Comparison of ENCODE assay signal across 9 cellular contexts in genomic region chr3:49722896-49723295, GRCh38. TPM values are rescaled to one million over a fixed set of nuclear protein-coding genes. Genes with fewer than 3 reads are reported as not detected.
A peak's percentile ranks its signal among the peaks of the same experiment; 100 is the strongest.
DNase-seq lines count a peak whose midpoint lies in the region; ATAC-seq, FAIRE-seq and TF ChIP-seq lines count a peak whose summit lies in the region.
"Had no signal": no experiment of that assay in that cellular context is flagged by ENCODE, and none has a peak within 500 bp of the region (broad histone marks: within the 10 kb centered on the region; RNA-seq: fewer than 3 reads in every experiment).

No MANE protein-coding gene starts in this region.

- no TSS peak for BruUV-seq in HepG2 (replicated peaks; lab: Mats Ljungman, UMichigan)

- H3K36me3 ChIP-seq in ascending aorta, result peaks cover 20 to 49% of the 10 kb centered on the region in 2 donors
- H3K36me3 ChIP-seq in HepG2 (replicated peaks in 1 of 2; ENCODE audit: control insufficient read depth in 1 of 2, insufficient read depth in 2 of 2, low read length in 2 of 2), result peaks cover 17 to 36% of the 10 kb centered on the region in 2 experiments
- H3K36me3 ChIP-seq in testis (ENCODE audit: low read depth, missing control alignments), result no peaks in the 10 kb centered on the region

- H3K27me3 Mint-ChIP-seq in activated CD4-positive, alpha-beta T cell treated with anti-CD3 and anti-CD28 coated beads for 36 hours, result no peaks in the 10 kb centered on the region

- peak overlapping the region; percentile 88 for H3K4me2 ChIP-seq in HepG2 (ENCODE audit: low read depth, low read length)

- no peak for TF ChIP-seq RAD21 in HepG2 (CRISPR knock-in tag; IDR thresholded peaks at IDR 0.05)

- H3K27ac ChIP-seq in ascending aorta (peak overlapping the region; percentile 93 to 97), HepG2 (ENCODE audit: extremely low read length, insufficient read depth, low read length) (peak overlapping the region; percentile 87), testis (peak overlapping the region; percentile 77 to 92), foreskin keratinocyte (no peak overlapping the region)

- H3K4me1 ChIP-seq in ascending aorta (peaks cover 19 to 24% of the 10 kb centered on the region in 2 donors), HepG2 (ENCODE audit: insufficient read depth, low read length) (peaks cover 21% of the 10 kb centered on the region), testis (peaks cover 25% of the 10 kb centered on the region), foreskin keratinocyte (no peaks in the 10 kb centered on the region)

- no peak; a peak in 1 of 4 replicates for TF ChIP-seq POLR2A in HepG2 (IDR thresholded peaks at IDR 0.05; ENCODE audit: insufficient read depth in 1 of 2, low read depth in 2 of 2, low read length in 2 of 2)
- TF ChIP-seq POLR2A in testis (IDR thresholded peaks at IDR 0.05), result no peak

- no peak for TF ChIP-seq CTCF in ascending aorta (IDR thresholded peaks at IDR 0.05)
- TF ChIP-seq CTCF in HepG2 (CRISPR knock-in tag; IDR thresholded peaks at IDR 0.05), result no peak
- no peak for TF ChIP-seq CTCF in testis (IDR thresholded peaks at IDR 0.05)
- TF ChIP-seq CTCF in foreskin keratinocyte (conservative IDR thresholded peaks at IDR 0.05), result no peak

- H3K9ac ChIP-seq in HepG2 (ENCODE audit: insufficient read depth, low read depth, low read length), result peak overlapping the region; percentile 95

- 80% methylated on average over 6 of the region's 8 CpGs for WGBS in HepG2 (ENCODE audit: low lambda C conversion rate)
- 56 to 67% methylated on average over 7 to 8 of the region's 8 CpGs for WGBS in testis, 2 donors

- H3K9me3 ChIP-seq in ascending aorta, result no peaks in the 10 kb centered on the region
- no peaks in the 10 kb centered on the region for H3K9me3 ChIP-seq in HepG2 (ENCODE audit: low read length)
- H3K9me3 ChIP-seq in testis, result no peaks in the 10 kb centered on the region

- CTCF ChIA-PET in activated CD4-positive, alpha-beta T cell treated with anti-CD3 and anti-CD28 coated beads for 36 hours (lab: Charles Lee), result interaction anchor here (0.6 to 1.5 kb wide), 3 partner anchors 79 to 665 kb away, joined by 3 to 5 read pairs (median 4); partner anchors contain the start of gene BSN
- CTCF ChIA-PET in HepG2 (lab: Yijun Ruan, JAX; ENCODE audit: low intra/inter-chr PET ratio, low total read pairs), result no interaction called here

- H3K79me2 ChIP-seq in HepG2 (ENCODE audit: insufficient read depth, low read length), result peaks cover 13% of the 10 kb centered on the region

- H3K27ac Mint-ChIP-seq in activated CD4-positive, alpha-beta T cell treated with anti-CD3 and anti-CD28 coated beads for 36 hours, result peak overlapping the region; percentile 86

- TF ChIP-seq EP300 in HepG2 (IDR thresholded peaks at IDR 0.05; ENCODE audit: low read depth in 2 of 2, low read length in 2 of 2) (no peak), HepG2 (CRISPR knock-in tag; IDR thresholded peaks at IDR 0.05; ENCODE audit: borderline replicate concordance) (no peak)

- H3K4me3 ChIP-seq in ascending aorta, result peak overlapping the region; percentile 86 to 98
- H3K4me3 ChIP-seq in HepG2 (replicated peaks in 1 of 3; ENCODE audit: insufficient read depth in 1 of 3, low read depth in 2 of 3, low read length in 3 of 3), result peak overlapping the region; percentile 80 to 100 (median 97); a peak in 5 of 6 replicates
- H3K4me3 ChIP-seq in testis, result peak overlapping the region; percentile 65 to 99

- peak overlapping the region; percentile 92 for H3K4me3 Mint-ChIP-seq in activated CD4-positive, alpha-beta T cell treated with anti-CD3 and anti-CD28 coated beads for 36 hours

- FAIRE-seq in HepG2 (lab: Jason Lieb, UNC), result no peak

- H3K9me3 Mint-ChIP-seq in activated CD4-positive, alpha-beta T cell treated with anti-CD3 and anti-CD28 coated beads for 36 hours (ENCODE audit: low read depth), result no peaks in the 10 kb centered on the region

- peaks cover 27% of the 10 kb centered on the region for H3K4me1 Mint-ChIP-seq in activated CD4-positive, alpha-beta T cell treated with anti-CD3 and anti-CD28 coated beads for 36 hours

- no peak for ATAC-seq in activated CD4-positive, alpha-beta T cell treated with anti-CD3 and anti-CD28 coated beads for 36 hours
- ATAC-seq in HepG2, result no peak
- ATAC-seq in foreskin keratinocyte, result no peak
- no peak for ATAC-seq in HG02678 (IDR thresholded peaks at IDR 0.05; ENCODE audit: unreplicated experiment)

- H2AFZ ChIP-seq in HepG2 (ENCODE audit: low read length), result no peak overlapping the region

- in situ Hi-C loops in HepG2 (cut with HindIII; ENCODE audit: extremely low pct_ligation_motif_present, low pct_unique_long_range_greater_than_20kb), result no loop called here

- intact Hi-C loops in activated CD4-positive, alpha-beta T cell treated with anti-CD3 and anti-CD28 coated beads for 36 hours (cut with DNase I, micrococcal nuclease), result loop anchor here (1.0 to 10.0 kb wide), 8 partner anchors 34 to 1006 kb away; partner anchors contain the start of genes MST1R (in 2 of the 2), GNAI2 (in 1 of the 2), HYAL3 (in 1 of the 2) and IFRD2 (in 1 of the 2)
- intact Hi-C loops in ascending aorta (cut with DNase I) (loop anchor here (1.0 to 10.0 kb wide), 2 partner anchors 34 to 132 kb away; partner anchors contain the start of genes MST1, RNF123 and TRAIP), HepG2 (cut with micrococcal nuclease; ENCODE audit: unreplicated experiment) (no loop called here), testis (cut with DNase I; ENCODE audit: low total_unique reads) (no loop called here)

- peaks cover 16% of the 10 kb centered on the region for H3K36me3 Mint-ChIP-seq in activated CD4-positive, alpha-beta T cell treated with anti-CD3 and anti-CD28 coated beads for 36 hours (ENCODE audit: low read depth)

- no peaks in the 10 kb centered on the region for H4K20me1 ChIP-seq in HepG2 (ENCODE audit: insufficient read depth, low read length)

- H3K27me3 ChIP-seq in ascending aorta (no peaks in the 10 kb centered on the region), HepG2 (ENCODE audit: control insufficient read depth in 1 of 2, insufficient read depth in 2 of 2, low read length in 2 of 2) (no peaks in the 10 kb centered on the region), testis (no peaks in the 10 kb centered on the region), foreskin keratinocyte (peaks cover 2% of the 10 kb centered on the region)

- no peak for DNase-seq in activated CD4-positive, alpha-beta T cell treated with anti-CD3 and anti-CD28 coated beads for 36 hours
- no peak for DNase-seq in activated CD4-positive, alpha-beta T cell treated with anti-CD3 and anti-CD28 coated beads, Interleukin-2, amount 50 U/mL, for 1 hour
- DNase-seq in ascending aorta (ENCODE audit: low spot score in 2 of 2), result no peak
- no peak for DNase-seq in HepG2 (ENCODE audit: low spot score)
- no peak for DNase-seq in testis
- DNase-seq in foreskin keratinocyte, result no peak
- DNase-seq in NCI-H1436 (lab: John Stamatoyannopoulos, UW), result no peak

- POLR2A ChIA-PET in activated CD4-positive, alpha-beta T cell treated with anti-CD3 and anti-CD28 coated beads for 36 hours (lab: Charles Lee), result interaction anchor here (1.7 kb wide), 1 partner anchor 22 kb away, joined by 4 read pairs; no protein-coding TSS in a partner anchor
- POLR2A ChIA-PET in HepG2 (lab: Yijun Ruan, JAX), result no interaction called here

RNA-seq across cellular contexts. Expression of gene GMPPB, which starts 0.9 kb away (rescaled TPM):
- total RNA-seq in activated CD4-positive, alpha-beta T cell treated with anti-CD3 and anti-CD28 coated beads for 36 hours, result 10 to 100 TPM; 21.0 to 32.1 TPM
- total RNA-seq in ascending aorta, result 16.4 TPM
- 21.7 and 23.1 TPM in 2 replicates for total RNA-seq in HepG2 (2016; rRNA removed; fragmentation: Illumina TruSeq; extraction: Trizol)
- 3.9 and 5.4 TPM in 2 replicates for total RNA-seq in HepG2 (2016; cell fraction: cytosol; rRNA removed; fragmentation: Illumina TruSeq; extraction: Trizol; ENCODE audit: low read depth)
- total RNA-seq in HepG2 (2016; cell fraction: insoluble cytoplasmic fraction; rRNA removed; fragmentation: Illumina TruSeq; extraction: Trizol), result 21.2 and 23.8 TPM in 2 replicates
- 7.3 and 8.9 TPM in 2 replicates for total RNA-seq in HepG2 (2016; cell fraction: membrane; rRNA removed; fragmentation: Illumina TruSeq; extraction: Trizol)
- total RNA-seq in HepG2 (2016; cell fraction: nucleus; rRNA removed; fragmentation: Illumina TruSeq; extraction: Trizol), result 14.9 and 16.7 TPM in 2 replicates
- polyA plus RNA-seq in HepG2 (2011; rRNA removed), result 6.5 and 9.1 TPM in 2 replicates
- 6.3 and 8.4 TPM in 2 replicates for polyA plus RNA-seq in HepG2 (2011; cell fraction: cytosol; rRNA removed)
- polyA plus RNA-seq in HepG2 (2011; cell fraction: nucleus; rRNA removed), result 15.5 and 21.5 TPM in 2 replicates
- 4.8 and 5.8 TPM in 2 replicates for polyA plus RNA-seq in HepG2 (2012)
- polyA plus RNA-seq in HepG2 (2016; cell fraction: cytosol; fragmentation: Illumina TruSeq; extraction: Trizol; ENCODE audit: low read depth), result 3.3 and 3.7 TPM in 2 replicates
- polyA plus RNA-seq in HepG2 (2016; cell fraction: insoluble cytoplasmic fraction; fragmentation: Illumina TruSeq; extraction: Trizol; ENCODE audit: low read depth), result 17.8 and 18.8 TPM in 2 replicates
- 4.7 and 5.8 TPM in 2 replicates for polyA plus RNA-seq in HepG2 (2016; cell fraction: membrane; fragmentation: Illumina TruSeq; extraction: Trizol; ENCODE audit: low read depth)
- polyA plus RNA-seq in HepG2 (2016; cell fraction: nucleus; fragmentation: Illumina TruSeq; extraction: Trizol; ENCODE audit: insufficient read depth, low read depth), result 23.9 and 25.9 TPM in 2 replicates
- polyA minus RNA-seq in HepG2 (2011; rRNA and poly(A)+ RNA removed; ENCODE audit: low replicate concordance), result 21.4 and 30.7 TPM in 2 replicates
- 4.2 and 5.6 TPM in 2 replicates for polyA minus RNA-seq in HepG2 (2011; cell fraction: cytosol; rRNA and poly(A)+ RNA removed)
- polyA minus RNA-seq in HepG2 (2011; cell fraction: nucleus; rRNA and poly(A)+ RNA removed), result 12.6 and 20.3 TPM in 2 replicates
- total RNA-seq in testis, result 10 to 100 TPM; 15.7 to 23.4 TPM
- polyA plus RNA-seq in testis (ENCODE audit: insufficient read depth, low read depth, low replicate concordance), result 16.8 TPM
- 41.4 and 44.5 TPM in 2 replicates for total RNA-seq in foreskin keratinocyte
- 54.8 and 57.5 TPM in 2 replicates for polyA plus RNA-seq in foreskin keratinocyte

RNA-seq across cellular contexts. Expression of gene AMIGO3, which starts 3.4 kb away (rescaled TPM):
- under 1 TPM in 1 of 2 experiments, not detected in 1; 0.07 TPM for total RNA-seq in activated CD4-positive, alpha-beta T cell treated with anti-CD3 and anti-CD28 coated beads for 36 hours
- total RNA-seq in ascending aorta, result 0.43 TPM
- total RNA-seq in HepG2 (2016; rRNA removed; fragmentation: Illumina TruSeq; extraction: Trizol), result 0.35 TPM in 1 of 2 replicates, not detected in the other
- 0.18 and 0.51 TPM in 2 replicates for total RNA-seq in HepG2 (2016; cell fraction: cytosol; rRNA removed; fragmentation: Illumina TruSeq; extraction: Trizol; ENCODE audit: low read depth)
- total RNA-seq in HepG2 (2016; cell fraction: insoluble cytoplasmic fraction; rRNA removed; fragmentation: Illumina TruSeq; extraction: Trizol), result 0.13 and 0.45 TPM in 2 replicates
- 0.19 TPM in 1 of 2 replicates, not detected in the other for total RNA-seq in HepG2 (2016; cell fraction: membrane; rRNA removed; fragmentation: Illumina TruSeq; extraction: Trizol)
- total RNA-seq in HepG2 (2016; cell fraction: nucleus; rRNA removed; fragmentation: Illumina TruSeq; extraction: Trizol), result not detected in 2 replicates
- polyA plus RNA-seq in HepG2 (2011; rRNA removed), result 0.21 TPM in 1 of 2 replicates, not detected in the other
- polyA plus RNA-seq in HepG2 (2011; cell fraction: cytosol; rRNA removed), result 0.03 and 0.07 TPM in 2 replicates
- 3.1 and 7.8 TPM in 2 replicates for polyA plus RNA-seq in HepG2 (2011; cell fraction: nucleus; rRNA removed)
- polyA plus RNA-seq in HepG2 (2012), result 0.36 TPM in 1 of 2 replicates, not detected in the other
- polyA plus RNA-seq in HepG2 (2016; cell fraction: cytosol; fragmentation: Illumina TruSeq; extraction: Trizol; ENCODE audit: low read depth), result 0.40 and 0.44 TPM in 2 replicates
- 0.73 and 0.79 TPM in 2 replicates for polyA plus RNA-seq in HepG2 (2016; cell fraction: insoluble cytoplasmic fraction; fragmentation: Illumina TruSeq; extraction: Trizol; ENCODE audit: low read depth)
- polyA plus RNA-seq in HepG2 (2016; cell fraction: membrane; fragmentation: Illumina TruSeq; extraction: Trizol; ENCODE audit: low read depth), result 0.40 and 0.43 TPM in 2 replicates
- 0.53 and 1.7 TPM in 2 replicates for polyA plus RNA-seq in HepG2 (2016; cell fraction: nucleus; fragmentation: Illumina TruSeq; extraction: Trizol; ENCODE audit: insufficient read depth, low read depth)
- polyA minus RNA-seq in HepG2 (2011; rRNA and poly(A)+ RNA removed; ENCODE audit: low replicate concordance), result 1.8 and 3.5 TPM in 2 replicates
- polyA minus RNA-seq in HepG2 (2011; cell fraction: cytosol; rRNA and poly(A)+ RNA removed), result 0.26 and 0.30 TPM in 2 replicates
- polyA minus RNA-seq in HepG2 (2011; cell fraction: nucleus; rRNA and poly(A)+ RNA removed), result 0.75 and 2.1 TPM in 2 replicates
- total RNA-seq in testis, result 10 to 100 TPM in 1 of 2 donors, 1 to 10 TPM in 1; 8.8 to 14.8 TPM
- 3.0 TPM for polyA plus RNA-seq in testis (ENCODE audit: insufficient read depth, low read depth, low replicate concordance)
- not detected in 2 replicates for total RNA-seq in foreskin keratinocyte
- polyA plus RNA-seq in foreskin keratinocyte, result 0.32 and 0.34 TPM in 2 replicates
- total RNA-seq: dermis microvascular lymphatic vessel endothelial cell had no signal

RNA-seq across cellular contexts. Expression of gene RNF123, which starts 33.5 kb away (rescaled TPM):
- total RNA-seq in activated CD4-positive, alpha-beta T cell treated with anti-CD3 and anti-CD28 coated beads for 36 hours, result 10 to 100 TPM; 25.2 to 32.7 TPM
- total RNA-seq in ascending aorta (33.1 TPM), HepG2 (2016; rRNA removed; fragmentation: Illumina TruSeq; extraction: Trizol) (16.1 and 29.9 TPM in 2 replicates), testis (10 to 100 TPM; 72.4 to 79.7 TPM), foreskin keratinocyte (19.2 and 22.8 TPM in 2 replicates)
- total RNA-seq in HepG2 (2016; cell fraction: cytosol; rRNA removed; fragmentation: Illumina TruSeq; extraction: Trizol; ENCODE audit: low read depth), result 7.6 and 8.9 TPM in 2 replicates
- 12.8 and 27.1 TPM in 2 replicates for total RNA-seq in HepG2 (2016; cell fraction: insoluble cytoplasmic fraction; rRNA removed; fragmentation: Illumina TruSeq; extraction: Trizol)
- total RNA-seq in HepG2 (2016; cell fraction: membrane; rRNA removed; fragmentation: Illumina TruSeq; extraction: Trizol), result 10.8 and 12.7 TPM in 2 replicates
- 28.7 and 34.7 TPM in 2 replicates for total RNA-seq in HepG2 (2016; cell fraction: nucleus; rRNA removed; fragmentation: Illumina TruSeq; extraction: Trizol)
- polyA plus RNA-seq in HepG2 (2011; rRNA removed) (82.2 and 91.9 TPM in 2 replicates), testis (ENCODE audit: insufficient read depth, low read depth, low replicate concordance) (54.7 TPM), foreskin keratinocyte (19.0 and 20.8 TPM in 2 replicates)
- 37.9 and 55.2 TPM in 2 replicates for polyA plus RNA-seq in HepG2 (2011; cell fraction: cytosol; rRNA removed)
- 455 and 594 TPM in 2 replicates for polyA plus RNA-seq in HepG2 (2011; cell fraction: nucleus; rRNA removed)
- 27.9 and 34.2 TPM in 2 replicates for polyA plus RNA-seq in HepG2 (2012)
- polyA plus RNA-seq in HepG2 (2016; cell fraction: cytosol; fragmentation: Illumina TruSeq; extraction: Trizol; ENCODE audit: low read depth), result 8.1 and 10.5 TPM in 2 replicates
- polyA plus RNA-seq in HepG2 (2016; cell fraction: insoluble cytoplasmic fraction; fragmentation: Illumina TruSeq; extraction: Trizol; ENCODE audit: low read depth), result 17.1 and 25.1 TPM in 2 replicates
- polyA plus RNA-seq in HepG2 (2016; cell fraction: membrane; fragmentation: Illumina TruSeq; extraction: Trizol; ENCODE audit: low read depth), result 14.9 and 15.8 TPM in 2 replicates
- polyA plus RNA-seq in HepG2 (2016; cell fraction: nucleus; fragmentation: Illumina TruSeq; extraction: Trizol; ENCODE audit: insufficient read depth, low read depth), result 108 and 116 TPM in 2 replicates
- 88.9 and 105 TPM in 2 replicates for polyA minus RNA-seq in HepG2 (2011; rRNA and poly(A)+ RNA removed; ENCODE audit: low replicate concordance)
- 26.2 and 30.5 TPM in 2 replicates for polyA minus RNA-seq in HepG2 (2011; cell fraction: cytosol; rRNA and poly(A)+ RNA removed)
- 55.9 and 56.4 TPM in 2 replicates for polyA minus RNA-seq in HepG2 (2011; cell fraction: nucleus; rRNA and poly(A)+ RNA removed)

RNA-seq across cellular contexts. Expression of gene MST1, which starts 33.6 kb away (rescaled TPM):
- total RNA-seq in activated CD4-positive, alpha-beta T cell treated with anti-CD3 and anti-CD28 coated beads for 36 hours, result 1 to 10 TPM; 8.7 to 9.7 TPM
- total RNA-seq in ascending aorta (12.6 TPM), HepG2 (2016; rRNA removed; fragmentation: Illumina TruSeq; extraction: Trizol) (26.7 and 189 TPM in 2 replicates), testis (10 to 100 TPM; 60.3 to 67.1 TPM), foreskin keratinocyte (5.6 and 7.5 TPM in 2 replicates)
- total RNA-seq in HepG2 (2016; cell fraction: cytosol; rRNA removed; fragmentation: Illumina TruSeq; extraction: Trizol; ENCODE audit: low read depth), result 15.3 and 18.3 TPM in 2 replicates
- total RNA-seq in HepG2 (2016; cell fraction: insoluble cytoplasmic fraction; rRNA removed; fragmentation: Illumina TruSeq; extraction: Trizol), result 25.3 and 197 TPM in 2 replicates
- total RNA-seq in HepG2 (2016; cell fraction: membrane; rRNA removed; fragmentation: Illumina TruSeq; extraction: Trizol), result 14.6 and 16.5 TPM in 2 replicates
- 267 and 300 TPM in 2 replicates for total RNA-seq in HepG2 (2016; cell fraction: nucleus; rRNA removed; fragmentation: Illumina TruSeq; extraction: Trizol)
- polyA plus RNA-seq in HepG2 (2011; rRNA removed) (452 and 686 TPM in 2 replicates), testis (ENCODE audit: insufficient read depth, low read depth, low replicate concordance) (73.4 TPM), foreskin keratinocyte (6.0 and 6.1 TPM in 2 replicates)
- 174 and 178 TPM in 2 replicates for polyA plus RNA-seq in HepG2 (2011; cell fraction: cytosol; rRNA removed)
- polyA plus RNA-seq in HepG2 (2011; cell fraction: nucleus; rRNA removed), result 7,383 and 7,818 TPM in 2 replicates
- polyA plus RNA-seq in HepG2 (2012), result 313 and 330 TPM in 2 replicates
- polyA plus RNA-seq in HepG2 (2016; cell fraction: cytosol; fragmentation: Illumina TruSeq; extraction: Trizol; ENCODE audit: low read depth), result 6.2 and 6.6 TPM in 2 replicates
- polyA plus RNA-seq in HepG2 (2016; cell fraction: insoluble cytoplasmic fraction; fragmentation: Illumina TruSeq; extraction: Trizol; ENCODE audit: low read depth), result 20.9 and 21.3 TPM in 2 replicates
- 9.6 and 10.0 TPM in 2 replicates for polyA plus RNA-seq in HepG2 (2016; cell fraction: membrane; fragmentation: Illumina TruSeq; extraction: Trizol; ENCODE audit: low read depth)
- 695 and 762 TPM in 2 replicates for polyA plus RNA-seq in HepG2 (2016; cell fraction: nucleus; fragmentation: Illumina TruSeq; extraction: Trizol; ENCODE audit: insufficient read depth, low read depth)
- polyA minus RNA-seq in HepG2 (2011; rRNA and poly(A)+ RNA removed; ENCODE audit: low replicate concordance), result 3.2 and 148 TPM in 2 replicates
- 42.2 and 50.5 TPM in 2 replicates for polyA minus RNA-seq in HepG2 (2011; cell fraction: cytosol; rRNA and poly(A)+ RNA removed)
- polyA minus RNA-seq in HepG2 (2011; cell fraction: nucleus; rRNA and poly(A)+ RNA removed), result 323 and 384 TPM in 2 replicates

RNA-seq across cellular contexts. Expression of gene APEH, which starts 48.7 kb away (rescaled TPM):
- 100 to 1,000 TPM; 110 to 137 TPM for total RNA-seq in activated CD4-positive, alpha-beta T cell treated with anti-CD3 and anti-CD28 coated beads for 36 hours
- total RNA-seq in ascending aorta (79.5 TPM), HepG2 (2016; rRNA removed; fragmentation: Illumina TruSeq; extraction: Trizol) (116 and 130 TPM in 2 replicates), testis (10 to 100 TPM; 76.7 to 94.5 TPM), foreskin keratinocyte (158 and 176 TPM in 2 replicates)
- total RNA-seq in HepG2 (2016; cell fraction: cytosol; rRNA removed; fragmentation: Illumina TruSeq; extraction: Trizol; ENCODE audit: low read depth), result 32.8 and 39.1 TPM in 2 replicates
- 118 and 134 TPM in 2 replicates for total RNA-seq in HepG2 (2016; cell fraction: insoluble cytoplasmic fraction; rRNA removed; fragmentation: Illumina TruSeq; extraction: Trizol)
- 57.5 and 60.4 TPM in 2 replicates for total RNA-seq in HepG2 (2016; cell fraction: membrane; rRNA removed; fragmentation: Illumina TruSeq; extraction: Trizol)
- total RNA-seq in HepG2 (2016; cell fraction: nucleus; rRNA removed; fragmentation: Illumina TruSeq; extraction: Trizol), result 99.4 and 109 TPM in 2 replicates
- polyA plus RNA-seq in HepG2 (2011; rRNA removed) (116 and 123 TPM in 2 replicates), testis (ENCODE audit: insufficient read depth, low read depth, low replicate concordance) (72.3 TPM), foreskin keratinocyte (130 and 144 TPM in 2 replicates)
- polyA plus RNA-seq in HepG2 (2011; cell fraction: cytosol; rRNA removed), result 95.0 and 116 TPM in 2 replicates
- 227 and 231 TPM in 2 replicates for polyA plus RNA-seq in HepG2 (2011; cell fraction: nucleus; rRNA removed)
- polyA plus RNA-seq in HepG2 (2012), result 110 and 113 TPM in 2 replicates
- 22.6 and 23.9 TPM in 2 replicates for polyA plus RNA-seq in HepG2 (2016; cell fraction: cytosol; fragmentation: Illumina TruSeq; extraction: Trizol; ENCODE audit: low read depth)
- 87.5 and 96.0 TPM in 2 replicates for polyA plus RNA-seq in HepG2 (2016; cell fraction: insoluble cytoplasmic fraction; fragmentation: Illumina TruSeq; extraction: Trizol; ENCODE audit: low read depth)
- 27.9 and 31.1 TPM in 2 replicates for polyA plus RNA-seq in HepG2 (2016; cell fraction: membrane; fragmentation: Illumina TruSeq; extraction: Trizol; ENCODE audit: low read depth)
- polyA plus RNA-seq in HepG2 (2016; cell fraction: nucleus; fragmentation: Illumina TruSeq; extraction: Trizol; ENCODE audit: insufficient read depth, low read depth), result 137 and 152 TPM in 2 replicates
- 481 and 533 TPM in 2 replicates for polyA minus RNA-seq in HepG2 (2011; rRNA and poly(A)+ RNA removed; ENCODE audit: low replicate concordance)
- 94.8 and 99.0 TPM in 2 replicates for polyA minus RNA-seq in HepG2 (2011; cell fraction: cytosol; rRNA and poly(A)+ RNA removed)
- polyA minus RNA-seq in HepG2 (2011; cell fraction: nucleus; rRNA and poly(A)+ RNA removed), result 120 and 143 TPM in 2 replicates

Comparison
In these comparisons a context has a peak if more than half of its experiments do, and no peak if none do; other contexts are left out.
1. intact Hi-C loops: an anchor here in activated CD4-positive, alpha-beta T cell treated with anti-CD3 and anti-CD28 coated beads for 36 hours (1.0 to 10.0 kb wide) and ascending aorta (1.0 to 10.0 kb wide); none called in HepG2 and testis.